In genomic region chr12:76790564-76791552, GRCh38 we compare ENCODE assay signal across 9 cellular contexts. TPM values are rescaled to one million over a fixed set of nuclear protein-coding genes. Genes with fewer than 3 reads are reported as not detected.
DNase-seq lines count a peak whose midpoint lies in the region; ATAC-seq and TF ChIP-seq lines count a peak whose summit lies in the region.
"Had no signal": no experiment of that assay in that cellular context is flagged by ENCODE, and none has a peak within 500 bp of the region (broad histone marks: within the 10 kb centered on the region; RNA-seq: fewer than 3 reads in every experiment).

No MANE protein-coding gene starts in this region.

- H3K4me1 ChIP-seq in PC-9 (replicated peaks; ENCODE audit: insufficient read depth) (no peaks in the 10 kb centered on the region), esophagus squamous epithelium (peaks cover 0 to 16% (median 0%) of the 10 kb centered on the region in 3 donors)
- H3K4me1 ChIP-seq: SJCRH30 had no signal

- H4K20me1 ChIP-seq in PC-9 (ENCODE audit: insufficient read depth) = no peaks in the 10 kb centered on the region; the same call in 1 of the 2 replicates

- 39 to 42% methylated on average over 4 of the region's 4 CpGs for WGBS in esophagus squamous epithelium, 2 donors

- BruUV-seq in PC-9 (replicated peaks; lab: Mats Ljungman, UMichigan) = no TSS peak

- peak overlapping the region; percentile 16; the same call in 1 of the 2 replicates for H3K4me2 ChIP-seq in PC-9

- no peaks in the 10 kb centered on the region for H3K9me2 ChIP-seq in PC-9 (ENCODE audit: insufficient read depth)

- no peak for ATAC-seq in GM18502 (IDR thresholded peaks at IDR 0.05; ENCODE audit: poor library complexity, unreplicated experiment)
- no peak for ATAC-seq in GM18868 (IDR thresholded peaks at IDR 0.05; ENCODE audit: unreplicated experiment)
- ATAC-seq in HG03135 (IDR thresholded peaks at IDR 0.05; ENCODE audit: unreplicated experiment) = no peak

- peaks cover 8% of the 10 kb centered on the region; the same call in 1 of the 2 replicates for H3F3A ChIP-seq in PC-9 (ENCODE audit: insufficient read depth, low read depth)

- H3K36me3 ChIP-seq in PC-9 (ENCODE audit: low read depth) = no peaks in the 10 kb centered on the region
- H3K36me3 ChIP-seq in esophagus squamous epithelium = no peaks in the 10 kb centered on the region
- H3K36me3 ChIP-seq: SJCRH30 had no signal

- H3K27me3 ChIP-seq in PC-9 (ENCODE audit: insufficient read depth, low read depth) = no peaks in the 10 kb centered on the region
- H3K27me3 ChIP-seq in esophagus squamous epithelium = no peaks in the 10 kb centered on the region
- H3K27me3 ChIP-seq: SJCRH30 had no signal

- H3K9me3 ChIP-seq in PC-9 (ENCODE audit: insufficient read depth, low read depth) (no peaks in the 10 kb centered on the region), esophagus squamous epithelium (no peaks in the 10 kb centered on the region)
- H3K9me3 ChIP-seq: SJCRH30 had no signal

- H2AFZ ChIP-seq in PC-9 = no peak overlapping the region

- TF ChIP-seq CTCF in PC-9 (conservative IDR thresholded peaks at IDR 0.05) (peak; percentile 88), esophagus squamous epithelium (IDR thresholded peaks at IDR 0.05) (peak; percentile 33 to 76 (median 64))

- DNase-seq in Daoy (ENCODE audit: low read depth) (peak; percentile 6), HS-5 (ENCODE audit: low read depth) (peak; percentile 11), PC-9 (no peak), esophagus squamous epithelium (lab: John Stamatoyannopoulos, UW) (no peak), pons (ENCODE audit: low spot score) (peak; percentile 32)

- POLR2A ChIA-PET in PC-9 (lab: Charles Lee; ENCODE audit: unreplicated experiment) = no interaction called here

- H3K4me3 ChIP-seq in PC-9 = no peak overlapping the region
- no peak overlapping the region for H3K4me3 ChIP-seq in esophagus squamous epithelium
- H3K4me3 ChIP-seq: SJCRH30 had no signal

- intact Hi-C loops in PC-9 (cut with micrococcal nuclease; ENCODE audit: unreplicated experiment) (loop anchor here (1.0 to 5.0 kb wide), 2 partner anchors 170 to 221 kb away; no protein-coding TSS in a partner anchor), esophagus squamous epithelium (cut with DNase I) (no loop called here)

- no peak overlapping the region for H3K27ac ChIP-seq in PC-9
- H3K27ac ChIP-seq in esophagus squamous epithelium = no peak overlapping the region
- H3K27ac ChIP-seq: SJCRH30 had no signal

- 0 out of 2 replicates have a peak, but pooled peaks cover 10% of the 10 kb centered on the region for H3K79me2 ChIP-seq in PC-9 (ENCODE audit: low read depth)

- CTCF ChIA-PET in PC-9 (lab: Charles Lee) = interaction anchor here (0.6 kb wide), 1 partner anchor 23 kb away, joined by 5 read pairs; no protein-coding TSS in a partner anchor

- no peak for TF ChIP-seq POLR2A in esophagus squamous epithelium (IDR thresholded peaks at IDR 0.05)

RNA-seq across cellular contexts. Expression of gene ZDHHC17, which starts 26.9 kb away (rescaled TPM):
- 23.3 and 33.9 TPM in 2 replicates for total RNA-seq in Daoy (2014; rRNA removed; shearing (Covaris generic))
- total RNA-seq in PC-9 (2021) (24.7 and 25.5 TPM in 2 replicates), esophagus squamous epithelium (10 to 100 TPM in 3 of 4 donors, 1 to 10 TPM in 1; 6.7 to 26.7 (median 11.7) TPM)

Comparison
In these comparisons a context has a peak if more than half of its experiments do, and no peak if none do; other contexts are left out.
1. DNase-seq: peak in Daoy (single experiment), HS-5 (single experiment) and pons (single experiment); none in PC-9 (0 of 2) and esophagus squamous epithelium (single experiment).